Comparison of ENCODE assay signal across 27 cellular contexts in genomic region chr14:91294153-91294552, GRCh38. TPM values are rescaled to one million over a fixed set of nuclear protein-coding genes. Genes with fewer than 3 reads are reported as not detected.
DNase-seq lines count a peak whose midpoint lies in the region; ATAC-seq and TF ChIP-seq lines count a peak whose summit lies in the region.
"Had no signal": no experiment of that assay in that cellular context is flagged by ENCODE, and none has a peak within 500 bp of the region (broad histone marks: within the 10 kb centered on the region; RNA-seq: fewer than 3 reads in every experiment).

No MANE protein-coding gene starts in this region.

- CTCF ChIA-PET in activated CD4-positive, alpha-beta memory T cell treated with anti-CD3 and anti-CD28 coated beads for 36 hours (lab: Charles Lee) = interaction anchor here (19.4 kb wide), 1 partner anchor 119 kb away, joined by 354 read pairs; no protein-coding TSS in a partner anchor
- CTCF ChIA-PET in activated CD4-positive, alpha-beta memory T cell treated with anti-CD3 and anti-CD28 coated beads, Interleukin-2, amount 10 ng/mL, durations not matched to agents 7 days and 5 days (lab: Charles Lee) = no interaction called here
- CTCF ChIA-PET in T-cell (lab: Charles Lee) = interaction anchor here in 1 of 2 donors (0.5 kb wide), 1 partner anchor 24 kb away, joined by 6 read pairs; no protein-coding TSS in a partner anchor

- no peak overlapping the region for H3K4me3 ChIP-seq in fibroblast of the aortic adventitia (ENCODE audit: low read depth, low read length)
- no peak overlapping the region for H3K4me3 ChIP-seq in tibial nerve
- H3K4me3 ChIP-seq: GM12878, left lung, mucosa of descending colon, skin epidermis had no signal

- peaks cover 6% of the 10 kb centered on the region for H3K4me1 Mint-ChIP-seq in activated CD4-positive, alpha-beta memory T cell treated with anti-CD3 and anti-CD28 coated beads for 36 hours (ENCODE audit: low read depth)
- peaks cover 12% of the 10 kb centered on the region for H3K4me1 Mint-ChIP-seq in activated CD4-positive, alpha-beta memory T cell treated with anti-CD3 and anti-CD28 coated beads, Interleukin-2, amount 10 ng/mL, durations not matched to agents 7 days and 5 days
- H3K4me1 Mint-ChIP-seq in T-cell = peaks cover 4 to 9% (median 7%) of the 10 kb centered on the region in 3 donors
- H3K4me1 Mint-ChIP-seq in natural killer cell treated with Interleukin-12 subunit alpha and Interleukin-12 subunit beta and Interleukin-15 and Interleukin-18, amount 100 ng/mL, for 72 hours (ENCODE audit: low read depth in 2 of 2) = peaks cover 12 to 26% of the 10 kb centered on the region in 2 donors
- H3K4me1 Mint-ChIP-seq: WTC11 had no signal

- POLR2A ChIA-PET in activated CD4-positive, alpha-beta memory T cell treated with anti-CD3 and anti-CD28 coated beads for 36 hours (lab: Charles Lee) = no interaction called here
- POLR2A ChIA-PET in activated CD4-positive, alpha-beta memory T cell treated with anti-CD3 and anti-CD28 coated beads, Interleukin-2, amount 10 ng/mL, durations not matched to agents 7 days and 5 days (lab: Charles Lee) = interaction anchor here (0.9 kb wide), 1 partner anchor 50 kb away, joined by 3 read pairs; the partner anchor contains the start of gene GPR68
- POLR2A ChIA-PET in T-cell (lab: Charles Lee) = interaction anchor here in 1 of 2 donors (0.8 kb wide), 1 partner anchor 14 kb away, joined by 3 read pairs; no protein-coding TSS in a partner anchor

- H3K27ac ChIP-seq in tibial nerve = no peak overlapping the region
- H3K27ac ChIP-seq: left lung, neutrophil, skin epidermis had no signal

- no peak for TF ChIP-seq POLR2A in tibial nerve (IDR thresholded peaks at IDR 0.05)

- WGBS in tibial nerve, 2 donors = 63 to 64% methylated on average over 7 of the region's 7 CpGs

- no peaks in the 10 kb centered on the region for H3K9me3 ChIP-seq in tibial nerve
- H3K9me3 ChIP-seq: left lung, mucosa of descending colon, neutrophil, SK-N-SH had no signal

- no peak for DNase-seq in activated CD4-positive, alpha-beta memory T cell treated with anti-CD3 and anti-CD28 coated beads for 36 hours
- no peak for DNase-seq in activated CD4-positive, alpha-beta memory T cell treated with anti-CD3 and anti-CD28 coated beads, Interleukin-2, amount 10 ng/mL, durations not matched to agents 7 days and 5 days
- DNase-seq in T-cell = no peak
- DNase-seq in fibroblast of the aortic adventitia (ENCODE audit: low read depth) = peak; percentile 14
- no peak for DNase-seq in natural killer cell treated with Interleukin-12 subunit alpha and Interleukin-12 subunit beta and Interleukin-15 and Interleukin-18, amount 100 ng/mL, for 72 hours (ENCODE audit: low spot score)
- no peak for DNase-seq in tibial nerve (ENCODE audit: low spot score in 2 of 2)
- DNase-seq in SIG-M5 (lab: John Stamatoyannopoulos, UW) = no peak
- DNase-seq in SIG-M5 treated with dmso at 0.1 percent for 504 hours (lab: John Stamatoyannopoulos, UW; ENCODE audit: unreplicated experiment) = no peak
- DNase-seq: activated gamma-delta T cell; AML-193; caudate nucleus; DND-41; head of caudate nucleus; KG1; left lung; NCI-H2171 treated with DMSO at 0.1 percent for 48 hours; NCI-H524 treated with DMSO at 0.1 percent for 48 hours; SK-N-SH; stimulated activated CD4-positive, alpha-beta T cell treated with anti-CD3 and anti-CD28 coated beads, Interleukin-2, amount 100 ng/mL, for 24 hours; stimulated activated naive CD4-positive, alpha-beta T cell; T-helper 9 cell had no signal

- no peaks in the 10 kb centered on the region for H3K27me3 Mint-ChIP-seq in activated CD4-positive, alpha-beta memory T cell treated with anti-CD3 and anti-CD28 coated beads for 36 hours
- no peaks in the 10 kb centered on the region for H3K27me3 Mint-ChIP-seq in activated CD4-positive, alpha-beta memory T cell treated with anti-CD3 and anti-CD28 coated beads, Interleukin-2, amount 10 ng/mL, durations not matched to agents 7 days and 5 days
- H3K27me3 Mint-ChIP-seq in T-cell = no peaks in the 10 kb centered on the region
- H3K27me3 Mint-ChIP-seq in natural killer cell treated with Interleukin-12 subunit alpha and Interleukin-12 subunit beta and Interleukin-15 and Interleukin-18, amount 100 ng/mL, for 72 hours = no peaks in the 10 kb centered on the region
- H3K27me3 Mint-ChIP-seq: dendritic cell treated with granulocyte-macrophage colony-stimulating factor and Interleukin-4, amounts not matched to agents 40 ng/mL and 50 ng/mL, for 4 days had no signal

- peaks cover 76% of the 10 kb centered on the region for H3K36me3 Mint-ChIP-seq in activated CD4-positive, alpha-beta memory T cell treated with anti-CD3 and anti-CD28 coated beads for 36 hours
- H3K36me3 Mint-ChIP-seq in activated CD4-positive, alpha-beta memory T cell treated with anti-CD3 and anti-CD28 coated beads, Interleukin-2, amount 10 ng/mL, durations not matched to agents 7 days and 5 days (ENCODE audit: low read depth) = peaks cover 92% of the 10 kb centered on the region
- peaks cover 74% of the 10 kb centered on the region for H3K36me3 Mint-ChIP-seq in T-cell
- H3K36me3 Mint-ChIP-seq in natural killer cell treated with Interleukin-12 subunit alpha and Interleukin-12 subunit beta and Interleukin-15 and Interleukin-18, amount 100 ng/mL, for 72 hours = peaks cover 17% of the 10 kb centered on the region

- H3K36me3 ChIP-seq in tibial nerve = peaks cover 0 to 5% (median 0%) of the 10 kb centered on the region in 3 donors

- peaks cover 0 to 4% (median 0%) of the 10 kb centered on the region in 4 donors for H3K4me1 ChIP-seq in tibial nerve
- H3K4me1 ChIP-seq: left lung had no signal

- H3K4me3 Mint-ChIP-seq in activated CD4-positive, alpha-beta memory T cell treated with anti-CD3 and anti-CD28 coated beads for 36 hours = no peak overlapping the region
- no peak overlapping the region for H3K4me3 Mint-ChIP-seq in activated CD4-positive, alpha-beta memory T cell treated with anti-CD3 and anti-CD28 coated beads, Interleukin-2, amount 10 ng/mL, durations not matched to agents 7 days and 5 days
- H3K4me3 Mint-ChIP-seq in T-cell = no peak overlapping the region
- H3K4me3 Mint-ChIP-seq in natural killer cell treated with Interleukin-12 subunit alpha and Interleukin-12 subunit beta and Interleukin-15 and Interleukin-18, amount 100 ng/mL, for 72 hours = no peak overlapping the region
- H3K4me3 Mint-ChIP-seq: dendritic cell treated with granulocyte-macrophage colony-stimulating factor and Interleukin-4, amounts not matched to agents 40 ng/mL and 50 ng/mL, for 4 days; WTC11 had no signal

- no peaks in the 10 kb centered on the region for H3K9me3 Mint-ChIP-seq in activated CD4-positive, alpha-beta memory T cell treated with anti-CD3 and anti-CD28 coated beads for 36 hours
- H3K9me3 Mint-ChIP-seq in activated CD4-positive, alpha-beta memory T cell treated with anti-CD3 and anti-CD28 coated beads, Interleukin-2, amount 10 ng/mL, durations not matched to agents 7 days and 5 days = no peaks in the 10 kb centered on the region
- no peaks in the 10 kb centered on the region for H3K9me3 Mint-ChIP-seq in T-cell
- no peaks in the 10 kb centered on the region for H3K9me3 Mint-ChIP-seq in natural killer cell treated with Interleukin-12 subunit alpha and Interleukin-12 subunit beta and Interleukin-15 and Interleukin-18, amount 100 ng/mL, for 72 hours
- H3K9me3 Mint-ChIP-seq: dendritic cell treated with granulocyte-macrophage colony-stimulating factor and Interleukin-4, amounts not matched to agents 40 ng/mL and 50 ng/mL, for 4 days; WTC11 had no signal

- ATAC-seq in T-cell (replicated peaks in 1 of 4) = no peak
- ATAC-seq in natural killer cell treated with Interleukin-12 subunit alpha and Interleukin-12 subunit beta and Interleukin-15 and Interleukin-18, amount 100 ng/mL, for 72 hours = no peak
- ATAC-seq: GM12878, left lung, mucosa of descending colon, WTC11 had no signal

- intact Hi-C loops in activated CD4-positive, alpha-beta memory T cell treated with anti-CD3 and anti-CD28 coated beads for 36 hours (cut with micrococcal nuclease) = no loop called here

- no peak for TF ChIP-seq EP300 in tibial nerve (IDR thresholded peaks at IDR 0.05)

- H3K27ac Mint-ChIP-seq in activated CD4-positive, alpha-beta memory T cell treated with anti-CD3 and anti-CD28 coated beads for 36 hours = peak overlapping the region; percentile 31
- no peak overlapping the region for H3K27ac Mint-ChIP-seq in activated CD4-positive, alpha-beta memory T cell treated with anti-CD3 and anti-CD28 coated beads, Interleukin-2, amount 10 ng/mL, durations not matched to agents 7 days and 5 days
- H3K27ac Mint-ChIP-seq in T-cell = peak overlapping the region; percentile 52 to 72
- H3K27ac Mint-ChIP-seq in natural killer cell treated with Interleukin-12 subunit alpha and Interleukin-12 subunit beta and Interleukin-15 and Interleukin-18, amount 100 ng/mL, for 72 hours = peak overlapping the region; percentile 71 to 95
- H3K27ac Mint-ChIP-seq: WTC11 had no signal

- peaks cover 0 to 7% of the 10 kb centered on the region in 2 donors for H3K27me3 ChIP-seq in tibial nerve
- H3K27me3 ChIP-seq: left lung, neutrophil had no signal

- TF ChIP-seq CTCF in fibroblast of the aortic adventitia (IDR thresholded peaks at IDR 0.05; ENCODE audit: insufficient read depth, low read length) (no peak), tibial nerve (IDR thresholded peaks at IDR 0.05) (no peak)

RNA-seq across cellular contexts. Expression of gene GPR68, which starts 49.6 kb away (rescaled TPM):
- 1 to 10 TPM; 6.5 to 6.9 TPM for total RNA-seq in activated CD4-positive, alpha-beta memory T cell treated with anti-CD3 and anti-CD28 coated beads for 36 hours
- 10 to 100 TPM; 36.9 to 39.8 TPM for total RNA-seq in activated CD4-positive, alpha-beta memory T cell treated with anti-CD3 and anti-CD28 coated beads, Interleukin-2, amount 10 ng/mL, durations not matched to agents 7 days and 5 days
- 10 to 100 TPM in 3 of 5 donors, 1 to 10 TPM in 2; 3.0 to 16.4 (median 10.0) TPM for total RNA-seq in T-cell
- 1.3 and 17.1 TPM in 2 replicates for total RNA-seq in fibroblast of the aortic adventitia (ENCODE audit: low replicate concordance)
- 10 to 100 TPM; 17.4 to 30.2 TPM for total RNA-seq in natural killer cell treated with Interleukin-12 subunit alpha and Interleukin-12 subunit beta and Interleukin-15 and Interleukin-18, amount 100 ng/mL, for 72 hours
- 1 to 10 TPM in 1 of 4 donors, under 1 TPM in 3; 0.21 to 4.1 (median 0.52) TPM for total RNA-seq in tibial nerve
